In the genomic region with DNA sequence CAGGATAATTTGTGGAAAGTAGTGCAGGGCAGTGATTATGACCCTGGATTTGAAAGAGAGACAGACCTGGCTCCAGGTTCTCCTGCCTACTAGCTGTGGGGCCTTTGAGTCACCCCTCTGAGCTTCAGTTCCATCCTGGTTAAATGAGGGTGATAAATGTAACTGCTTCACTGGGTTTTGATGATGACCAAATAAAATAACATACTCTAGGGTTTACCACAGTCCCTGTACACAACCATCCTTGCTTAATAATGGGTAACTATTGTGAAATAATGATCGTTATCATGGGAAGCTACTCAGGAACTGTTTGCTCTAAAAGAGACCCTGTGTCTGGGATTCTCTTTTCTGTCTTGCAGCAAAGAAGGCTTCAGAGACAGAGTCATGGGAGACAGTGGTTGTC, we compare ENCODE assay signal across 8 cellular contexts. TPM values are rescaled to one million over a fixed set of nuclear protein-coding genes. Genes with fewer than 3 reads are reported as not detected.
A peak's percentile ranks its signal among the peaks of the same experiment; 100 is the strongest.
DNase-seq lines count a peak whose midpoint lies in the region; ATAC-seq and TF ChIP-seq lines count a peak whose summit lies in the region.

No MANE protein-coding gene starts in this region.

- ATAC-seq in body of pancreas (peak; percentile 40), HG02852 (IDR thresholded peaks at IDR 0.05; ENCODE audit: unreplicated experiment) (no peak), HG02798 (IDR thresholded peaks at IDR 0.05; ENCODE audit: poor library complexity, unreplicated experiment) (no peak)
- peak; percentile 62 to 78 for ATAC-seq in natural killer cell treated with Interleukin-12 subunit alpha and Interleukin-12 subunit beta and Interleukin-15 and Interleukin-18, amount 100 ng/mL, for 72 hours

- peak overlapping the region; percentile 82 to 97 for H3K27ac Mint-ChIP-seq in natural killer cell treated with Interleukin-12 subunit alpha and Interleukin-12 subunit beta and Interleukin-15 and Interleukin-18, amount 100 ng/mL, for 72 hours

- peaks cover 0 to 20% of the 10 kb centered on the region in 2 donors for H3K36me3 ChIP-seq in body of pancreas (replicated peaks in 1 of 2; ENCODE audit: insufficient read depth in 1 of 2, low read depth in 2 of 2)

- H3K9me3 Mint-ChIP-seq in natural killer cell treated with Interleukin-12 subunit alpha and Interleukin-12 subunit beta and Interleukin-15 and Interleukin-18, amount 100 ng/mL, for 72 hours = no peaks in the 10 kb centered on the region

- in situ Hi-C loops in Caki2 (cut with HindIII; ENCODE audit: low pct_unique_long_range_greater_than_20kb, low sequenced_read_pairs) = no loop called here

- H3K9me3 ChIP-seq in body of pancreas = no peaks in the 10 kb centered on the region

- peaks cover 69 to 70% of the 10 kb centered on the region in 2 donors for H3K4me1 Mint-ChIP-seq in natural killer cell treated with Interleukin-12 subunit alpha and Interleukin-12 subunit beta and Interleukin-15 and Interleukin-18, amount 100 ng/mL, for 72 hours (ENCODE audit: low read depth in 2 of 2)

- no peaks in the 10 kb centered on the region for H3K27me3 ChIP-seq in body of pancreas

- no peak overlapping the region for H3K4me3 ChIP-seq in body of pancreas

- H3K36me3 Mint-ChIP-seq in natural killer cell treated with Interleukin-12 subunit alpha and Interleukin-12 subunit beta and Interleukin-15 and Interleukin-18, amount 100 ng/mL, for 72 hours = peaks cover 44% of the 10 kb centered on the region

- intact Hi-C loops in body of pancreas (cut with DNase I) = no loop called here

- DNase-seq in Caki2 (ENCODE audit: low read depth) = peak; percentile 90
- DNase-seq in NOMO-1 treated with DMSO at 0.1 percent for 48 hours (lab: John Stamatoyannopoulos, UW; ENCODE audit: unreplicated experiment) = peak; percentile 94
- no peak for DNase-seq in body of pancreas
- no peak for DNase-seq in natural killer cell treated with Interleukin-12 subunit alpha and Interleukin-12 subunit beta and Interleukin-15 and Interleukin-18, amount 100 ng/mL, for 72 hours (ENCODE audit: low spot score)
- DNase-seq in SHP77 (lab: John Stamatoyannopoulos, UW) = no peak
- DNase-seq in SK-N-DZ (ENCODE audit: low spot score) = no peak

- H3K27ac ChIP-seq in body of pancreas = peak overlapping the region in 1 of 4 donors; percentile 48

- WGBS in body of pancreas, 2 donors = 67 to 86% methylated on average over 1 of the region's 1 CpG

- TF ChIP-seq POLR2A in body of pancreas (IDR thresholded peaks at IDR 0.05) = no peak

- no peaks in the 10 kb centered on the region for H3K27me3 Mint-ChIP-seq in natural killer cell treated with Interleukin-12 subunit alpha and Interleukin-12 subunit beta and Interleukin-15 and Interleukin-18, amount 100 ng/mL, for 72 hours

- peak overlapping the region; percentile 78 for H3K4me3 Mint-ChIP-seq in natural killer cell treated with Interleukin-12 subunit alpha and Interleukin-12 subunit beta and Interleukin-15 and Interleukin-18, amount 100 ng/mL, for 72 hours

- H3K4me1 ChIP-seq in body of pancreas = no peaks in the 10 kb centered on the region

- TF ChIP-seq CTCF in body of pancreas (IDR thresholded peaks at IDR 0.05) = no peak

RNA-seq across cellular contexts. Expression of a gene that starts 23.7 kb away (rescaled TPM):
- total RNA-seq in Caki2 (2014; rRNA removed; shearing (Covaris generic); ENCODE audit: low replicate concordance) = 3.4 and 6.3 TPM in 2 replicates
- 10 to 100 TPM in 1 of 2 donors, 1 to 10 TPM in 1; 7.3 to 11.9 TPM for total RNA-seq in body of pancreas
- total RNA-seq in natural killer cell treated with Interleukin-12 subunit alpha and Interleukin-12 subunit beta and Interleukin-15 and Interleukin-18, amount 100 ng/mL, for 72 hours = 100 to 1,000 TPM; 332 to 469 TPM
- polyA plus RNA-seq in SK-N-DZ (2014; cell fraction: cytosol; rRNA removed) = 3.1 and 3.2 TPM in 2 replicates
- polyA plus RNA-seq in SK-N-DZ (2014; cell fraction: nucleus; rRNA removed) = 1.9 and 7.9 TPM in 2 replicates

RNA-seq across cellular contexts. Expression of a gene that starts 34.5 kb away (rescaled TPM):
- not detected in 2 replicates for total RNA-seq in Caki2 (2014; rRNA removed; shearing (Covaris generic); ENCODE audit: low replicate concordance)
- not detected for total RNA-seq in body of pancreas
- not detected for total RNA-seq in natural killer cell treated with Interleukin-12 subunit alpha and Interleukin-12 subunit beta and Interleukin-15 and Interleukin-18, amount 100 ng/mL, for 72 hours
- polyA plus RNA-seq in SK-N-DZ (2014; cell fraction: cytosol; rRNA removed) = not detected in 2 replicates
- not detected in 2 replicates for polyA plus RNA-seq in SK-N-DZ (2014; cell fraction: nucleus; rRNA removed)

RNA-seq across cellular contexts. Expression of a gene that starts 41.2 kb away (rescaled TPM):
- total RNA-seq in Caki2 (2014; rRNA removed; shearing (Covaris generic); ENCODE audit: low replicate concordance) = not detected in 2 replicates
- total RNA-seq in body of pancreas = 10 to 100 TPM in 1 of 2 donors, not detected in 1; 43.8 TPM
- not detected for total RNA-seq in natural killer cell treated with Interleukin-12 subunit alpha and Interleukin-12 subunit beta and Interleukin-15 and Interleukin-18, amount 100 ng/mL, for 72 hours
- not detected in 2 replicates for polyA plus RNA-seq in SK-N-DZ (2014; cell fraction: cytosol; rRNA removed)
- not detected in 2 replicates for polyA plus RNA-seq in SK-N-DZ (2014; cell fraction: nucleus; rRNA removed)

Comparison
In these comparisons a context has a peak if more than half of its experiments do, and no peak if none do; other contexts are left out.
1. DNase-seq: peak in Caki2 (single experiment) and NOMO-1 treated with DMSO at 0.1 percent for 48 hours (single experiment); none in body of pancreas (0 of 4), natural killer cell treated with Interleukin-12 subunit alpha and Interleukin-12 subunit beta and Interleukin-15 and Interleukin-18, amount 100 ng/mL, for 72 hours (single experiment), SHP77 (0 of 2) and SK-N-DZ (single experiment).
2. ATAC-seq: peak in body of pancreas (single experiment) and natural killer cell treated with Interleukin-12 subunit alpha and Interleukin-12 subunit beta and Interleukin-15 and Interleukin-18, amount 100 ng/mL, for 72 hours (2 of 2); none in HG02852 (single experiment) and HG02798 (single experiment).
3. RNA of a gene that starts 23.7 kb away (total RNA-seq): 332 to 469 TPM in natural killer cell treated with Interleukin-12 subunit alpha and Interleukin-12 subunit beta and Interleukin-15 and Interleukin-18, amount 100 ng/mL, for 72 hours; 7.3 to 11.9 TPM in body of pancreas and 3.4 to 6.3 TPM in Caki2; every median in the first group is over 10 times any median in the second.